In genomic region chr4:172996571-172997216, GRCh38 we compare ENCODE assay signal across 14 cellular contexts.
A peak's percentile ranks its signal among the peaks of the same experiment; 100 is the strongest.
DNase-seq lines count a peak whose midpoint lies in the region; ATAC-seq and TF ChIP-seq lines count a peak whose summit lies in the region.
"Had no signal": no experiment of that assay in that cellular context is flagged by ENCODE, and none has a peak within 500 bp of the region (broad histone marks: within the 10 kb centered on the region; RNA-seq: fewer than 3 reads in every experiment).

No MANE protein-coding gene starts in this region.

- H3K27me3 ChIP-seq in esophagus muscularis mucosa (no peaks in the 10 kb centered on the region), spleen (replicated peaks in 1 of 7) (no peaks in the 10 kb centered on the region), PC-9 (ENCODE audit: insufficient read depth, low read depth) (no peaks in the 10 kb centered on the region)

- H3K27ac Mint-ChIP-seq in activated CD4-positive, alpha-beta T cell treated with anti-CD3 and anti-CD28 coated beads for 36 hours: no peak overlapping the region
- no peak overlapping the region for H3K27ac Mint-ChIP-seq in activated CD4-positive, alpha-beta T cell treated with anti-CD3 and anti-CD28 coated beads, Interleukin-2, amount 10 ng/mL, durations not matched to agents 7 days and 5 days
- no peak overlapping the region for H3K27ac Mint-ChIP-seq in stimulated activated effector memory CD8-positive, alpha-beta T cell treated with anti-CD3 and anti-CD28 coated beads, Interleukin-12 subunit alpha, Interleukin-12 subunit beta, amount 100 ng/mL, for 72 hours
- H3K27ac Mint-ChIP-seq: activated naive CD4-positive, alpha-beta T cell treated with anti-CD3 and anti-CD28 coated beads, Interleukin-2, amount 10 ng/mL, durations not matched to agents 7 days and 5 days had no signal

- H3K4me3 ChIP-seq in esophagus muscularis mucosa (no peak overlapping the region), spleen (no peak overlapping the region), PC-9 (no peak overlapping the region)
- H3K4me3 ChIP-seq: lower lobe of right lung, psoas muscle had no signal

- no peaks in the 10 kb centered on the region for H3K9me2 ChIP-seq in PC-9 (ENCODE audit: insufficient read depth)

- BruUV-seq in PC-9 (replicated peaks; lab: Mats Ljungman, UMichigan): no TSS peak

- WGBS in esophagus muscularis mucosa: 85% methylated on average over 4 of the region's 4 CpGs
- 80 to 98% (median 87%) methylated on average over 4 of the region's 4 CpGs for WGBS in spleen, 5 donors

- TF ChIP-seq EP300 in esophagus muscularis mucosa (IDR thresholded peaks at IDR 0.05): no peak

- POLR2A ChIA-PET in activated CD4-positive, alpha-beta T cell treated with anti-CD3 and anti-CD28 coated beads for 36 hours (lab: Charles Lee): interaction anchor here (0.6 kb wide), 1 partner anchor 17 kb away, joined by 4 read pairs; no protein-coding TSS in a partner anchor
- POLR2A ChIA-PET in activated CD4-positive, alpha-beta T cell treated with anti-CD3 and anti-CD28 coated beads, Interleukin-2, amount 10 ng/mL, durations not matched to agents 7 days and 5 days (lab: Charles Lee): no interaction called here
- POLR2A ChIA-PET in PC-9 (lab: Charles Lee; ENCODE audit: unreplicated experiment): interaction anchor here (0.5 kb wide), 1 partner anchor 305 kb away, joined by 3 read pairs; no protein-coding TSS in a partner anchor

- no peak overlapping the region for H3K4me3 Mint-ChIP-seq in activated CD4-positive, alpha-beta T cell treated with anti-CD3 and anti-CD28 coated beads for 36 hours
- no peak overlapping the region for H3K4me3 Mint-ChIP-seq in activated CD4-positive, alpha-beta T cell treated with anti-CD3 and anti-CD28 coated beads, Interleukin-2, amount 10 ng/mL, durations not matched to agents 7 days and 5 days
- no peak overlapping the region for H3K4me3 Mint-ChIP-seq in stimulated activated effector memory CD8-positive, alpha-beta T cell treated with anti-CD3 and anti-CD28 coated beads, Interleukin-12 subunit alpha, Interleukin-12 subunit beta, amount 100 ng/mL, for 72 hours
- H3K4me3 Mint-ChIP-seq: activated naive CD4-positive, alpha-beta T cell treated with anti-CD3 and anti-CD28 coated beads, Interleukin-2, amount 10 ng/mL, durations not matched to agents 7 days and 5 days had no signal

- DNase-seq in activated CD4-positive, alpha-beta T cell treated with anti-CD3 and anti-CD28 coated beads for 36 hours: peak; percentile 10
- DNase-seq in activated CD4-positive, alpha-beta T cell treated with anti-CD3 and anti-CD28 coated beads, Interleukin-2, amount 10 ng/mL, durations not matched to agents 7 days and 5 days: no peak
- DNase-seq in RPMI7951 (ENCODE audit: low read depth) (peak; percentile 62), esophagus muscularis mucosa (ENCODE audit: extremely low spot score) (peak; percentile 31), Right ventricle myocardium inferior (ENCODE audit: missing footprints) (no peak), spleen (no peak), PC-9 (no peak)
- no peak for DNase-seq in stimulated activated effector memory CD8-positive, alpha-beta T cell treated with anti-CD3 and anti-CD28 coated beads, Interleukin-12 subunit alpha, Interleukin-12 subunit beta, amount 100 ng/mL, for 72 hours (ENCODE audit: low spot score in 2 of 2)
- DNase-seq: 8988T; activated naive CD4-positive, alpha-beta T cell treated with anti-CD3 and anti-CD28 coated beads, Interleukin-2, amount 10 ng/mL, durations not matched to agents 7 days and 5 days; lower lobe of right lung; NCI-H187 treated with DMSO at 0.1 percent for 48 hours; psoas muscle had no signal

- H3F3A ChIP-seq in PC-9 (ENCODE audit: insufficient read depth, low read depth): peaks cover 5% of the 10 kb centered on the region; the same call in 1 of the 2 replicates

- H3K36me3 ChIP-seq in esophagus muscularis mucosa (no peaks in the 10 kb centered on the region), spleen (no peaks in the 10 kb centered on the region), PC-9 (ENCODE audit: low read depth) (no peaks in the 10 kb centered on the region)
- H3K36me3 ChIP-seq: lower lobe of right lung had no signal

- TF ChIP-seq CTCF in esophagus muscularis mucosa (IDR thresholded peaks at IDR 0.05) (no peak), spleen (IDR thresholded peaks at IDR 0.05 in 8 of 11, conservative IDR thresholded peaks at IDR 0.05 in 3 of 11) (no peak), PC-9 (conservative IDR thresholded peaks at IDR 0.05) (no peak)

- no peak overlapping the region for H3K27ac ChIP-seq in esophagus muscularis mucosa (replicated peaks in 1 of 4)
- H3K27ac ChIP-seq in spleen: no peak overlapping the region
- no peak overlapping the region for H3K27ac ChIP-seq in PC-9
- H3K27ac ChIP-seq: lower lobe of right lung, psoas muscle had no signal

- H3K4me2 ChIP-seq in PC-9: no peak overlapping the region

- H3K79me2 ChIP-seq in PC-9 (ENCODE audit: low read depth): no peaks in the 10 kb centered on the region

- intact Hi-C loops in activated CD4-positive, alpha-beta T cell treated with anti-CD3 and anti-CD28 coated beads for 36 hours (cut with DNase I, micrococcal nuclease): no loop called here
- intact Hi-C loops in esophagus muscularis mucosa (cut with DNase I): no loop called here
- intact Hi-C loops in Right ventricle myocardium inferior (cut with DNase I): no loop called here
- intact Hi-C loops in spleen (cut with DNase I; ENCODE audit: low total_unique reads): no loop called here
- intact Hi-C loops in PC-9 (cut with micrococcal nuclease; ENCODE audit: unreplicated experiment): no loop called here

- peak; percentile 89 for ATAC-seq in activated CD4-positive, alpha-beta T cell treated with anti-CD3 and anti-CD28 coated beads for 36 hours
- ATAC-seq in stimulated activated effector memory CD8-positive, alpha-beta T cell treated with anti-CD3 and anti-CD28 coated beads, Interleukin-12 subunit alpha, Interleukin-12 subunit beta, amount 100 ng/mL, for 72 hours: peak; percentile 55
- no peak for ATAC-seq in Right ventricle myocardium inferior
- ATAC-seq: Panc1, psoas muscle had no signal

- H3K9me3 Mint-ChIP-seq in activated CD4-positive, alpha-beta T cell treated with anti-CD3 and anti-CD28 coated beads for 36 hours (ENCODE audit: low read depth): no peaks in the 10 kb centered on the region
- H3K9me3 Mint-ChIP-seq in activated CD4-positive, alpha-beta T cell treated with anti-CD3 and anti-CD28 coated beads, Interleukin-2, amount 10 ng/mL, durations not matched to agents 7 days and 5 days: no peaks in the 10 kb centered on the region
- H3K9me3 Mint-ChIP-seq in stimulated activated effector memory CD8-positive, alpha-beta T cell treated with anti-CD3 and anti-CD28 coated beads, Interleukin-12 subunit alpha, Interleukin-12 subunit beta, amount 100 ng/mL, for 72 hours: no peaks in the 10 kb centered on the region
- H3K9me3 Mint-ChIP-seq: activated naive CD4-positive, alpha-beta T cell treated with anti-CD3 and anti-CD28 coated beads, Interleukin-2, amount 10 ng/mL, durations not matched to agents 7 days and 5 days had no signal

- H2AFZ ChIP-seq in PC-9: no peak overlapping the region; the same call in 1 of the 2 replicates

- CTCF ChIA-PET in activated CD4-positive, alpha-beta T cell treated with anti-CD3 and anti-CD28 coated beads for 36 hours (lab: Charles Lee): interaction anchor here (0.6 to 1.0 kb wide), 2 partner anchors 261 to 1472 kb away, joined by 3 read pairs; no protein-coding TSS in a partner anchor
- CTCF ChIA-PET in activated CD4-positive, alpha-beta T cell treated with anti-CD3 and anti-CD28 coated beads, Interleukin-2, amount 10 ng/mL, durations not matched to agents 7 days and 5 days (lab: Charles Lee): interaction anchor here (0.5 kb wide), 1 partner anchor 246 kb away, joined by 3 read pairs; no protein-coding TSS in a partner anchor
- CTCF ChIA-PET in PC-9 (lab: Charles Lee): no interaction called here

- H3K4me1 Mint-ChIP-seq in activated CD4-positive, alpha-beta T cell treated with anti-CD3 and anti-CD28 coated beads for 36 hours: peaks cover 9% of the 10 kb centered on the region
- H3K4me1 Mint-ChIP-seq in activated CD4-positive, alpha-beta T cell treated with anti-CD3 and anti-CD28 coated beads, Interleukin-2, amount 10 ng/mL, durations not matched to agents 7 days and 5 days: no peaks in the 10 kb centered on the region
- no peaks in the 10 kb centered on the region for H3K4me1 Mint-ChIP-seq in stimulated activated effector memory CD8-positive, alpha-beta T cell treated with anti-CD3 and anti-CD28 coated beads, Interleukin-12 subunit alpha, Interleukin-12 subunit beta, amount 100 ng/mL, for 72 hours
- H3K4me1 Mint-ChIP-seq: activated naive CD4-positive, alpha-beta T cell treated with anti-CD3 and anti-CD28 coated beads, Interleukin-2, amount 10 ng/mL, durations not matched to agents 7 days and 5 days had no signal

- H3K9me3 ChIP-seq in esophagus muscularis mucosa (no peaks in the 10 kb centered on the region), spleen (no peaks in the 10 kb centered on the region), PC-9 (ENCODE audit: insufficient read depth, low read depth) (no peaks in the 10 kb centered on the region)
- H3K9me3 ChIP-seq: lower lobe of right lung, psoas muscle had no signal

- peaks cover 12% of the 10 kb centered on the region for H3K27me3 Mint-ChIP-seq in activated CD4-positive, alpha-beta T cell treated with anti-CD3 and anti-CD28 coated beads for 36 hours
- H3K27me3 Mint-ChIP-seq in activated CD4-positive, alpha-beta T cell treated with anti-CD3 and anti-CD28 coated beads, Interleukin-2, amount 10 ng/mL, durations not matched to agents 7 days and 5 days: peaks cover 3% of the 10 kb centered on the region

- no peaks in the 10 kb centered on the region for H3K36me3 Mint-ChIP-seq in activated CD4-positive, alpha-beta T cell treated with anti-CD3 and anti-CD28 coated beads for 36 hours (ENCODE audit: low read depth)
- H3K36me3 Mint-ChIP-seq in activated CD4-positive, alpha-beta T cell treated with anti-CD3 and anti-CD28 coated beads, Interleukin-2, amount 10 ng/mL, durations not matched to agents 7 days and 5 days (ENCODE audit: low read depth): no peaks in the 10 kb centered on the region
- no peaks in the 10 kb centered on the region for H3K36me3 Mint-ChIP-seq in stimulated activated effector memory CD8-positive, alpha-beta T cell treated with anti-CD3 and anti-CD28 coated beads, Interleukin-12 subunit alpha, Interleukin-12 subunit beta, amount 100 ng/mL, for 72 hours
- H3K36me3 Mint-ChIP-seq: activated naive CD4-positive, alpha-beta T cell treated with anti-CD3 and anti-CD28 coated beads, Interleukin-2, amount 10 ng/mL, durations not matched to agents 7 days and 5 days had no signal

- peaks cover 0 to 7% (median 4%) of the 10 kb centered on the region in 4 donors for H3K4me1 ChIP-seq in esophagus muscularis mucosa
- H3K4me1 ChIP-seq in spleen: no peaks in the 10 kb centered on the region
- H3K4me1 ChIP-seq in PC-9 (replicated peaks; ENCODE audit: insufficient read depth): peaks cover 23% of the 10 kb centered on the region

- no peaks in the 10 kb centered on the region for H4K20me1 ChIP-seq in PC-9 (ENCODE audit: insufficient read depth)

- TF ChIP-seq POLR2A in esophagus muscularis mucosa (IDR thresholded peaks at IDR 0.05; ENCODE audit: low read depth): no peak
- TF ChIP-seq POLR2A in spleen (IDR thresholded peaks at IDR 0.05): no peak

Comparison
In these comparisons a context has a peak if more than half of its experiments do, and no peak if none do; other contexts are left out.
1. DNase-seq: peak in activated CD4-positive, alpha-beta T cell treated with anti-CD3 and anti-CD28 coated beads for 36 hours (single experiment), RPMI7951 (single experiment) and esophagus muscularis mucosa (single experiment); none in activated CD4-positive, alpha-beta T cell treated with anti-CD3 and anti-CD28 coated beads, Interleukin-2, amount 10 ng/mL, durations not matched to agents 7 days and 5 days (single experiment), stimulated activated effector memory CD8-positive, alpha-beta T cell treated with anti-CD3 and anti-CD28 coated beads, Interleukin-12 subunit alpha, Interleukin-12 subunit beta, amount 100 ng/mL, for 72 hours (0 of 2), Right ventricle myocardium inferior (single experiment), spleen (single experiment) and PC-9 (0 of 2).